Comparison of ENCODE assay signal across 8 cellular contexts in genomic region chr1:70353038-70353437, GRCh38. TPM values are rescaled to one million over a fixed set of nuclear protein-coding genes. Genes with fewer than 3 reads are reported as not detected.
DNase-seq lines count a peak whose midpoint lies in the region; ATAC-seq and TF ChIP-seq lines count a peak whose summit lies in the region.

No MANE protein-coding gene starts in this region.

- POLR2A ChIA-PET in activated CD8-positive, alpha-beta T cell treated with anti-CD3 and anti-CD28 coated beads for 36 hours (lab: Charles Lee) = interaction anchor here (0.7 to 2.8 kb wide), 4 partner anchors 10 to 126 kb away, joined by 3 to 47 read pairs (median 4); partner anchors contain the start of gene CTH

- peaks cover 48% of the 10 kb centered on the region for H3K4me1 Mint-ChIP-seq in activated CD8-positive, alpha-beta T cell treated with anti-CD3 and anti-CD28 coated beads for 36 hours (ENCODE audit: low read depth)
- H3K4me1 Mint-ChIP-seq in stimulated activated effector memory CD8-positive, alpha-beta T cell treated with anti-CD3 and anti-CD28 coated beads, Interleukin-12 subunit alpha, Interleukin-12 subunit beta, amount 100 ng/mL, for 72 hours = peaks cover 27% of the 10 kb centered on the region

- H3K4me3 ChIP-seq in HFF-Myc (replicated peaks; ENCODE audit: low read depth, low read length) = peak overlapping the region; percentile 95
- peak overlapping the region; percentile 84 for H3K4me3 ChIP-seq in iPS-15b (ENCODE audit: low read depth, low read length)

- intact Hi-C loops in activated CD8-positive, alpha-beta T cell treated with anti-CD3 and anti-CD28 coated beads for 36 hours (cut with micrococcal nuclease) = no loop called here

- no peaks in the 10 kb centered on the region for H3K27me3 Mint-ChIP-seq in activated CD8-positive, alpha-beta T cell treated with anti-CD3 and anti-CD28 coated beads for 36 hours

- no peak for TF ChIP-seq CTCF in HFF-Myc (IDR thresholded peaks at IDR 0.05; ENCODE audit: low read depth, low read length, missing control alignments)
- no peak for TF ChIP-seq CTCF in activated CD8-positive, alpha-beta T cell treated with anti-CD3 and anti-CD28 coated beads for 36 hours (IDR thresholded peaks at IDR 0.05)

- peaks cover 2% of the 10 kb centered on the region for H3K4me1 ChIP-seq in iPS-15b (ENCODE audit: control insufficient read depth, insufficient read depth, low read length)

- no peak for DNase-seq in HFF-Myc (ENCODE audit: extremely low read depth, low read depth)
- no peak for DNase-seq in activated CD8-positive, alpha-beta T cell treated with anti-CD3 and anti-CD28 coated beads for 36 hours
- no peak for DNase-seq in stimulated activated effector memory CD8-positive, alpha-beta T cell treated with anti-CD3 and anti-CD28 coated beads, Interleukin-12 subunit alpha, Interleukin-12 subunit beta, amount 100 ng/mL, for 72 hours (ENCODE audit: low spot score in 2 of 2)
- DNase-seq in MV-4-11 (lab: John Stamatoyannopoulos, UW) = no peak
- no peak for DNase-seq in NCI-H526 (lab: John Stamatoyannopoulos, UW)
- no peak for DNase-seq in GM03348 (ENCODE audit: low spot score)
- DNase-seq in NCI-H446 treated with DMSO at 0.1 percent for 48 hours (lab: John Stamatoyannopoulos, UW) = no peak

- H3K36me3 Mint-ChIP-seq in activated CD8-positive, alpha-beta T cell treated with anti-CD3 and anti-CD28 coated beads for 36 hours (ENCODE audit: low read depth) = peaks cover 31% of the 10 kb centered on the region
- H3K36me3 Mint-ChIP-seq in stimulated activated effector memory CD8-positive, alpha-beta T cell treated with anti-CD3 and anti-CD28 coated beads, Interleukin-12 subunit alpha, Interleukin-12 subunit beta, amount 100 ng/mL, for 72 hours = peaks cover 37% of the 10 kb centered on the region

- peak overlapping the region; percentile 81 for H3K4me3 Mint-ChIP-seq in activated CD8-positive, alpha-beta T cell treated with anti-CD3 and anti-CD28 coated beads for 36 hours
- peak overlapping the region; percentile 94 for H3K4me3 Mint-ChIP-seq in stimulated activated effector memory CD8-positive, alpha-beta T cell treated with anti-CD3 and anti-CD28 coated beads, Interleukin-12 subunit alpha, Interleukin-12 subunit beta, amount 100 ng/mL, for 72 hours

- H3K9ac ChIP-seq in iPS-15b (ENCODE audit: low read depth, low read length) = no peak overlapping the region

- no peaks in the 10 kb centered on the region for H3K9me3 Mint-ChIP-seq in activated CD8-positive, alpha-beta T cell treated with anti-CD3 and anti-CD28 coated beads for 36 hours
- peaks cover 2% of the 10 kb centered on the region for H3K9me3 Mint-ChIP-seq in stimulated activated effector memory CD8-positive, alpha-beta T cell treated with anti-CD3 and anti-CD28 coated beads, Interleukin-12 subunit alpha, Interleukin-12 subunit beta, amount 100 ng/mL, for 72 hours

- no peaks in the 10 kb centered on the region for H3K9me3 ChIP-seq in iPS-15b (ENCODE audit: control insufficient read depth, insufficient read depth, low read length)

- peaks cover 7% of the 10 kb centered on the region for H3K36me3 ChIP-seq in iPS-15b (ENCODE audit: control insufficient read depth, insufficient read depth, low read length)

- peak overlapping the region; percentile 99 for H3K27ac Mint-ChIP-seq in activated CD8-positive, alpha-beta T cell treated with anti-CD3 and anti-CD28 coated beads for 36 hours
- peak overlapping the region; percentile 99 for H3K27ac Mint-ChIP-seq in stimulated activated effector memory CD8-positive, alpha-beta T cell treated with anti-CD3 and anti-CD28 coated beads, Interleukin-12 subunit alpha, Interleukin-12 subunit beta, amount 100 ng/mL, for 72 hours

- ATAC-seq in activated CD8-positive, alpha-beta T cell treated with anti-CD3 and anti-CD28 coated beads for 36 hours = no peak
- ATAC-seq in stimulated activated effector memory CD8-positive, alpha-beta T cell treated with anti-CD3 and anti-CD28 coated beads, Interleukin-12 subunit alpha, Interleukin-12 subunit beta, amount 100 ng/mL, for 72 hours = no peak

- H3K27me3 ChIP-seq in iPS-15b (ENCODE audit: control insufficient read depth, insufficient read depth, low read length) = no peaks in the 10 kb centered on the region

- CTCF ChIA-PET in activated CD8-positive, alpha-beta T cell treated with anti-CD3 and anti-CD28 coated beads for 36 hours (lab: Charles Lee) = interaction anchor here (0.7 to 3.6 kb wide), 2 partner anchors 59 to 219 kb away, joined by 3 to 24 read pairs; partner anchors contain the start of gene CTH

RNA-seq across cellular contexts. Expression of gene ANKRD13C, which starts 1.5 kb away (rescaled TPM):
- 10 to 100 TPM; 15.1 to 16.9 TPM for total RNA-seq in activated CD8-positive, alpha-beta T cell treated with anti-CD3 and anti-CD28 coated beads for 36 hours

RNA-seq across cellular contexts. Expression of gene CTH, which starts 58.0 kb away (rescaled TPM):
- 10 to 100 TPM; 34.5 to 35.0 TPM for total RNA-seq in activated CD8-positive, alpha-beta T cell treated with anti-CD3 and anti-CD28 coated beads for 36 hours
